8 cellular contexts compared by ENCODE assay signal in the genomic region with DNA sequence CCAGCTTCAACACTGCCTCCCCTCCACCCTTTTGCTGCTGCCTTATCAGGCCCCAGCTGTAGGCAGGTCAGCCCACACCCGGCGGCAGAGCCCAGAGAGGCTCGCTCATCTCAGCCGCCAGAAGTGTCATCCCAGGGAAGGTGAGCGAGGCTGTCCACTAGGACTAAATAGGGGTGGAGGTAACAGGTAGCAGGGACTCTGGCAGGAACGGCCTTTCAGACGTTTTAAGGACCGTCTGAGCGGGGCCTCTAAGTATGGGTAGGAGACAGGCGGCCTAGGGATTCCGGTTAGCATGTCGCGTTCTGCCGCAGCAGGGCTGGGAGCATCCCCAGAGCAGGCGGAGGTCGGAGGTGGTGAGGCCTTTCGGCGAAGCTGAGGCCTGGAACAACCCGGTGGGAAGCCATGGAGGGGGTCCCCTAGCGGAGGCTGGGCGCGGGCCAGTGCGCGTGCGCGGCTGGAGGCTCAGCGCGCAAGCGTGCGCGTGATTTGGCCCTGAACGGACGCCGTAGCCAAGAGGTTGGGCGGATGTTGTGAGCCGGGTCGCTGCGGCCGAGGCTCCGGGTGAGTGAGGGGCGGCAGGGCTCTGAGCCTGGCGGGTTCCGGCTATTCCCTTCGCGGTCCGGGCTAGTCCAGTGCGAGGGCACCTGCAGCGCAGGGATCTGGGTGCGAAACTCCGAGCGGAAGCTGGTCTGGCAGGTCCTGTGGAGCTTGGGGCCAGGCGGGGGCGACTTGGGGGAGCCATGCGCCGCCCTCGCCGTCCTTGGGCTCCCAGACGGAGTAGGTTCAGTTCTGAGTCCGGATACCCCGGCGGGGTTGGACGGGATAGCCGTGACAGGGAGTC. TPM values are rescaled to one million over a fixed set of nuclear protein-coding genes. Genes with fewer than 3 reads are reported as not detected.
A peak's percentile ranks its signal among the peaks of the same experiment; 100 is the strongest.
DNase-seq lines count a peak whose midpoint lies in the region; ATAC-seq lines count a peak whose summit lies in the region.

MST1 (minus strand) TSS at position 429 of the 841 bp plus-strand sequence. CDS start 783 bp downstream, outside the sequence.
RNF123 (plus strand) TSS at position 512 of the 841 bp plus-strand sequence. CDS start 1,609 bp downstream, outside the sequence.

- peaks cover 6% of the 10 kb centered on the region for H3K4me1 ChIP-seq in adipocyte (ENCODE audit: control insufficient read depth, insufficient read depth, low read length)

- peaks cover 4% of the 10 kb centered on the region for H3K36me3 ChIP-seq in adipocyte (ENCODE audit: control insufficient read depth, insufficient read depth, low read length, severe bottlenecking)

- H3K9me3 ChIP-seq in adipocyte (ENCODE audit: control insufficient read depth, low read length), result no peaks in the 10 kb centered on the region

- intact Hi-C loops in left ventricle myocardium superior (cut with micrococcal nuclease), result no loop called here

- H3K9ac ChIP-seq in adipocyte (ENCODE audit: low read length), result peak within 1 kb of the TSS; percentile 98

- DNase-seq in GM04504 (ENCODE audit: low read depth) (peak; percentile 70), RKO (ENCODE audit: low spot score) (peak; percentile 89), adipocyte (ENCODE audit: low read depth) (peak; percentile 95), left ventricle myocardium superior (peak; percentile 96), retina (peak; percentile 96), amygdala (lab: John Stamatoyannopoulos, UW) (no peak), kidney glomerular epithelial cell (lab: John Stamatoyannopoulos, UW) (no peak)

- ATAC-seq in HG02588 (IDR thresholded peaks at IDR 0.05; ENCODE audit: unreplicated experiment) (peak; percentile 57), left ventricle myocardium superior (peak; percentile 84)

- no peaks in the 10 kb centered on the region for H3K27me3 ChIP-seq in adipocyte (replicated peaks; ENCODE audit: control insufficient read depth, insufficient read depth, low read length)

- peak within 1 kb of the TSS; percentile 98 for H3K4me3 ChIP-seq in adipocyte (ENCODE audit: low read length)

RNA-seq across cellular contexts. Expression of gene MST1, which starts in this region (rescaled TPM):
- total RNA-seq in left ventricle myocardium superior, result 6.6 TPM

RNA-seq across cellular contexts. Expression of gene RNF123, which starts in this region (rescaled TPM):
- total RNA-seq in left ventricle myocardium superior, result 45.3 TPM

Comparison
In these comparisons a context has a peak if more than half of its experiments do, and no peak if none do; other contexts are left out.
1. DNase-seq: peak in GM04504 (single experiment), RKO (single experiment), adipocyte (single experiment), left ventricle myocardium superior (single experiment) and retina (single experiment); none in amygdala (0 of 56) and kidney glomerular epithelial cell (single experiment).